19 cellular contexts compared by ENCODE assay signal in the genomic region with DNA sequence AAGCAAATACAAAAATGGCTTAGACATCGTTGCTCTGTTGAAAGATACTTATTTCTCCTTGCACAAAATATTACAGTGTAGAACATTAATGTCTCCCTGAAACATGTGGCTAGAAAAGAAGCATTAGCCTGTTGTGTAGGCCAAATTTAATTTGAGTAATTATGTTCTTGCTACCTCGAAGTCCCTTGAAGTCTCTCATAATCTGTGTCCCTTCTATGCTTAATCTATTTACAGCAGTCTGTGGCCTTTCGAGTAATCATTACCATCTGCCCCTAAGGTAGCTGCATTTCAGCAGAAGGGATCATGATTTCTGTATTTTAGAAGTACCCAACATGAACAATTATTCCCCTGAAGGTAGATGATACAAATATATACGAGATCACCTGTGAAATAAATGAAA.
DNase-seq lines count a peak whose midpoint lies in the region; FAIRE-seq and TF ChIP-seq lines count a peak whose summit lies in the region.
"Had no signal": no experiment of that assay in that cellular context is flagged by ENCODE, and none has a peak within 500 bp of the region (broad histone marks: within the 10 kb centered on the region; RNA-seq: fewer than 3 reads in every experiment).

No MANE protein-coding gene starts in this region.

- no peaks in the 10 kb centered on the region for H3K27me3 ChIP-seq in OCI-LY3 (ENCODE audit: low read depth, low read length)
- H3K27me3 ChIP-seq in WERI-Rb-1 (ENCODE audit: insufficient read depth, low read depth, severe bottlenecking), result no peaks in the 10 kb centered on the region
- no peaks in the 10 kb centered on the region for H3K27me3 ChIP-seq in breast epithelium
- no peaks in the 10 kb centered on the region for H3K27me3 ChIP-seq in osteoblast (ENCODE audit: insufficient read depth, low read length)
- H3K27me3 ChIP-seq: BE2C had no signal

- TF ChIP-seq CTCF in D721Med (IDR thresholded peaks at IDR 0.05; ENCODE audit: insufficient read depth, missing control alignments), result no peak
- no peak for TF ChIP-seq CTCF in OCI-LY3 (IDR thresholded peaks at IDR 0.05; ENCODE audit: low read depth, low read length)
- no peak for TF ChIP-seq CTCF in WERI-Rb-1 (IDR thresholded peaks at IDR 0.05; ENCODE audit: low read depth, low read length)
- TF ChIP-seq CTCF in GM10248 (IDR thresholded peaks at IDR 0.05; ENCODE audit: control extremely low read depth, extremely low read depth, low read depth, missing control alignments), result no peak
- TF ChIP-seq CTCF in breast epithelium (IDR thresholded peaks at IDR 0.05), result no peak
- no peak for TF ChIP-seq CTCF in osteoblast (IDR thresholded peaks at IDR 0.05; ENCODE audit: extremely low read depth, low read depth, low read length)

- TF ChIP-seq POLR2A in breast epithelium (IDR thresholded peaks at IDR 0.05), result no peak

- peak; percentile 97 for FAIRE-seq in D721Med (lab: Jason Lieb, UNC)

- DNase-seq in D721Med (ENCODE audit: insufficient read length, low spot score) (no peak), NCI-H69 (lab: John Stamatoyannopoulos, UW) (peak; percentile 6), WERI-Rb-1 (peak; percentile 8), GM10248 (ENCODE audit: extremely low spot score) (no peak), breast epithelium (ENCODE audit: low spot score in 2 of 2) (no peak), osteoblast (ENCODE audit: insufficient read length, low spot score, missing footprints) (no peak)
- DNase-seq: BE2C; C1 segment of cervical spinal cord; CD4-positive, CD25-positive, alpha-beta regulatory T cell; CD8-positive, alpha-beta memory T cell; COR-L47; DMS153; DMS79; GDM1; GOT3; H7; HFFc6 had no signal

- no peak overlapping the region for H3K9ac ChIP-seq in OCI-LY3 (ENCODE audit: low read length)

- H3K79me2 ChIP-seq in OCI-LY3 (ENCODE audit: low read length), result no peaks in the 10 kb centered on the region
- H3K79me2 ChIP-seq in osteoblast (ENCODE audit: insufficient read depth, low read length), result no peaks in the 10 kb centered on the region

- intact Hi-C loops in breast epithelium (cut with DNase I; ENCODE audit: low total_unique reads), result no loop called here

- POLR2A ChIA-PET in GM10248 (lab: Yijun Ruan, JAX), result no interaction called here

- H3K27ac ChIP-seq in OCI-LY3 (ENCODE audit: low read length) (no peak overlapping the region), WERI-Rb-1 (peak overlapping the region; percentile 55), breast epithelium (no peak overlapping the region), osteoblast (ENCODE audit: low read depth, low read length) (no peak overlapping the region)
- H3K27ac ChIP-seq: HL-60 had no signal

- H3K9me3 ChIP-seq in OCI-LY3 (ENCODE audit: insufficient read depth, low read length) (no peaks in the 10 kb centered on the region), WERI-Rb-1 (ENCODE audit: severe bottlenecking) (no peaks in the 10 kb centered on the region), breast epithelium (no peaks in the 10 kb centered on the region), osteoblast (ENCODE audit: low read depth, low read length) (peaks cover 6% of the 10 kb centered on the region)
- H3K9me3 ChIP-seq: BE2C had no signal

- CTCF ChIA-PET in GM10248 (lab: Yijun Ruan, JAX), result no interaction called here

- H4K20me1 ChIP-seq in OCI-LY3 (ENCODE audit: insufficient read depth, low read length) (no peaks in the 10 kb centered on the region), osteoblast (ENCODE audit: insufficient read depth, low read length) (no peaks in the 10 kb centered on the region)

- 0 out of 2 replicates have a peak overlapping the region, but pooled peaks have one; percentile 5 for H2AFZ ChIP-seq in OCI-LY3 (ENCODE audit: low read depth, low read length)
- H2AFZ ChIP-seq in osteoblast (ENCODE audit: low read length), result no peak overlapping the region

- H3K4me2 ChIP-seq in OCI-LY3 (ENCODE audit: low read length) (no peak overlapping the region), osteoblast (ENCODE audit: insufficient read depth, low read length) (no peak overlapping the region)

- H3K36me3 ChIP-seq in OCI-LY3 (replicated peaks; ENCODE audit: low read depth, low read length) (no peaks in the 10 kb centered on the region), WERI-Rb-1 (no peaks in the 10 kb centered on the region), breast epithelium (no peaks in the 10 kb centered on the region), osteoblast (ENCODE audit: insufficient read depth, low read length) (no peaks in the 10 kb centered on the region)
- H3K36me3 ChIP-seq: BE2C had no signal

- H3K4me1 ChIP-seq in OCI-LY3 (ENCODE audit: low read length) (no peaks in the 10 kb centered on the region), breast epithelium (no peaks in the 10 kb centered on the region), osteoblast (ENCODE audit: insufficient read depth, low read length) (no peaks in the 10 kb centered on the region)

- H3K4me3 ChIP-seq in OCI-LY3 (ENCODE audit: low read length) (no peak overlapping the region), WERI-Rb-1 (ENCODE audit: low read depth, low read length) (no peak overlapping the region), breast epithelium (no peak overlapping the region), osteoblast (ENCODE audit: insufficient read depth, low read length) (no peak overlapping the region)

Comparison
In these comparisons a context has a peak if more than half of its experiments do, and no peak if none do; other contexts are left out.
1. DNase-seq: peak in NCI-H69 (single experiment) and WERI-Rb-1 (single experiment); none in D721Med (single experiment), GM10248 (single experiment), breast epithelium (0 of 2) and osteoblast (single experiment).